ENCODE assay signal across 9 cellular contexts in the genomic region with DNA sequence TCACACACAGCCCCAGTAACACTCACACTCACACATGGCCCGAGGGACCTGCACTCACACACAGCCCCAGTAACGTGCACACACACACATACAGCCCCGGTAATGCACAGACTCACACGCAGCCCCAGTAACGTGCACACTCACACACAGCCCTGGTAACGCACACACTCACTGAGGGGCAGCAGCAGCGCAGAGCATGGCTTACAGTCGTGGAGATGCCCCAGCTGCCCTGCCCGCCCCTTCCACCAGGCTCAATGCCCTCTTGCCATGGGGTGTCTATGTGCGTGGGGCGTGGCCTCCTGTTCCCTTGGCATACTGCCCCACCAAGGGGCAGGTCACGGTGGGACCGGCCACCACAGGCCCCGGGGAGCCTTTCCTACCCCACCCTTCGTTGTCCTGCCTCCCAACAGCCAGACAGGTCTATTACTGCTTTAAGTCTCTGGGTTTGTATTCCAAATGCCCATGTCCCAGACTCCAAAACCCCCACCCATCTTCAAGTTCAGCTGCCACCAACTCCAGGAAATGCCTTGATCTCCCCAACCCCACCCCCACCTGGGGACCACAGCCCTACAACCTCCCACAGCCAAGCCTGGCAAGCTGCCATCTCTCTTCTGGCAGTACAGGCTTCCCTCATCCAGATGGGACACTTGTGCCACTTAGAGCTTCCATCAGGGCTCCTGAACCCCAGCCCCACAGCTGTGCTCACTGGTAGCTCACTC. TPM values are rescaled to one million over a fixed set of nuclear protein-coding genes. Genes with fewer than 3 reads are reported as not detected.
DNase-seq lines count a peak whose midpoint lies in the region; ATAC-seq and TF ChIP-seq lines count a peak whose summit lies in the region.
"Had no signal": no experiment of that assay in that cellular context is flagged by ENCODE, and none has a peak within 500 bp of the region (broad histone marks: within the 10 kb centered on the region; RNA-seq: fewer than 3 reads in every experiment).

No MANE protein-coding gene starts in this region.

- H3K27ac ChIP-seq in right lobe of liver (no peak overlapping the region), vagina (peak overlapping the region; percentile 16), tibial nerve (peak overlapping the region in 2 of 4 donors; percentile 32 to 61)

- no peaks in the 10 kb centered on the region for H3K36me3 Mint-ChIP-seq in activated naive CD4-positive, alpha-beta T cell treated with anti-CD3 and anti-CD28 coated beads, Interleukin-2, amount 50 U/mL, for 24 hours

- no peaks in the 10 kb centered on the region for H3K4me1 ChIP-seq in right lobe of liver
- peaks cover 64% of the 10 kb centered on the region for H3K4me1 ChIP-seq in vagina
- H3K4me1 ChIP-seq in tibial nerve, result peaks cover 0 to 75% (median 44%) of the 10 kb centered on the region in 4 donors

- H3K9me3 ChIP-seq in right lobe of liver (no peaks in the 10 kb centered on the region), vagina (no peaks in the 10 kb centered on the region), tibial nerve (no peaks in the 10 kb centered on the region)

- H3K4me1 Mint-ChIP-seq in activated naive CD4-positive, alpha-beta T cell treated with anti-CD3 and anti-CD28 coated beads, Interleukin-2, amount 50 U/mL, for 24 hours, result peaks cover 80% of the 10 kb centered on the region

- TF ChIP-seq EP300 in tibial nerve (IDR thresholded peaks at IDR 0.05), result no peak

- no peaks in the 10 kb centered on the region for H3K9me3 Mint-ChIP-seq in activated naive CD4-positive, alpha-beta T cell treated with anti-CD3 and anti-CD28 coated beads, Interleukin-2, amount 50 U/mL, for 24 hours

- no peaks in the 10 kb centered on the region for H3K27me3 Mint-ChIP-seq in activated naive CD4-positive, alpha-beta T cell treated with anti-CD3 and anti-CD28 coated beads, Interleukin-2, amount 50 U/mL, for 24 hours

- TF ChIP-seq CTCF in right lobe of liver (IDR thresholded peaks at IDR 0.05) (no peak), vagina (IDR thresholded peaks at IDR 0.05) (no peak), tibial nerve (IDR thresholded peaks at IDR 0.05) (no peak)

- TF ChIP-seq POLR2A in right lobe of liver (IDR thresholded peaks at IDR 0.05) (no peak), vagina (IDR thresholded peaks at IDR 0.05) (no peak), tibial nerve (IDR thresholded peaks at IDR 0.05) (no peak)

- no peak overlapping the region for H3K4me3 ChIP-seq in right lobe of liver
- peak overlapping the region in 1 of 2 donors; percentile 26 for H3K4me3 ChIP-seq in vagina
- H3K4me3 ChIP-seq in tibial nerve, result no peak overlapping the region

- H3K36me3 ChIP-seq in right lobe of liver (no peaks in the 10 kb centered on the region), vagina (no peaks in the 10 kb centered on the region), tibial nerve (no peaks in the 10 kb centered on the region)

- no peak for ATAC-seq in right lobe of liver
- no peak for ATAC-seq in HG03135 (IDR thresholded peaks at IDR 0.05; ENCODE audit: unreplicated experiment)
- no peak for ATAC-seq in HG03432 (IDR thresholded peaks at IDR 0.05; ENCODE audit: unreplicated experiment)

- DNase-seq in stimulated activated CD4-positive, alpha-beta T cell treated with anti-CD3 and anti-CD28 coated beads, Interleukin-15, amount 100 ng/mL, for 24 hours, result peak; percentile 27
- no peak for DNase-seq in stimulated activated CD4-positive, alpha-beta T cell treated with anti-CD3 and anti-CD28 coated beads, Interleukin-2, amount 100 ng/mL, for 48 hours
- DNase-seq in right lobe of liver (peak in 2 of 3 donors; percentile 49 to 54), vagina (ENCODE audit: extremely low spot score in 2 of 2) (peak in 1 of 2 donors; percentile 94), tibial nerve (ENCODE audit: low spot score in 2 of 2) (no peak)

- intact Hi-C loops in right lobe of liver (cut with DNase I) (no loop called here), vagina (cut with DNase I) (loop anchor here (10.0 kb wide), 1 partner anchor 229 kb away; no protein-coding TSS in a partner anchor)

- no peaks in the 10 kb centered on the region for H3K27me3 ChIP-seq in right lobe of liver
- no peaks in the 10 kb centered on the region for H3K27me3 ChIP-seq in vagina
- no peaks in the 10 kb centered on the region for H3K27me3 ChIP-seq in tibial nerve

- peak overlapping the region; percentile 20 for H3K27ac Mint-ChIP-seq in activated naive CD4-positive, alpha-beta T cell treated with anti-CD3 and anti-CD28 coated beads, Interleukin-2, amount 50 U/mL, for 24 hours

- WGBS in right lobe of liver (ENCODE audit: insufficient coverage, low coverage, low lambda C conversion rate, missing lambda C conversion rate), result 60% methylated on average over 13 of the region's 15 CpGs
- 21 to 22% methylated on average over 4 to 15 of the region's 15 CpGs for WGBS in tibial nerve, 2 donors

- peak overlapping the region; percentile 27 for H3K4me3 Mint-ChIP-seq in activated naive CD4-positive, alpha-beta T cell treated with anti-CD3 and anti-CD28 coated beads, Interleukin-2, amount 50 U/mL, for 24 hours

RNA-seq across cellular contexts. Expression of a gene that starts 2.6 kb away (rescaled TPM):
- total RNA-seq in right lobe of liver (1 to 10 TPM in 5 of 6 experiments, under 1 TPM in 1; 0.97 to 1.9 (median 1.2) TPM), vagina (22.1 TPM), tibial nerve (10 to 100 TPM; 17.4 to 30.4 (median 24.5) TPM)

RNA-seq across cellular contexts. Expression of a gene that starts 8.7 kb away (rescaled TPM):
- total RNA-seq in right lobe of liver (under 1 TPM in 4 of 6 experiments, not detected in 2; 0.09 to 0.54 (median 0.18) TPM), vagina (2.2 TPM), tibial nerve (1 to 10 TPM in 2 of 4 donors, under 1 TPM in 1, not detected in 1; 0.22 to 3.3 (median 1.2) TPM)
- total RNA-seq: Daoy had no signal

RNA-seq across cellular contexts. Expression of a gene that starts 47.5 kb away (rescaled TPM):
- 10 to 100 TPM; 20.0 to 62.1 (median 36.7) TPM for total RNA-seq in right lobe of liver
- total RNA-seq in vagina, result 19.4 TPM
- 10 to 100 TPM; 22.8 to 33.1 (median 29.1) TPM for total RNA-seq in tibial nerve

Comparison
In these comparisons a context has a peak if more than half of its experiments do, and no peak if none do; other contexts are left out.
1. DNase-seq: peak in stimulated activated CD4-positive, alpha-beta T cell treated with anti-CD3 and anti-CD28 coated beads, Interleukin-15, amount 100 ng/mL, for 24 hours (single experiment) and right lobe of liver (2 of 3); none in stimulated activated CD4-positive, alpha-beta T cell treated with anti-CD3 and anti-CD28 coated beads, Interleukin-2, amount 100 ng/mL, for 48 hours (0 of 2) and tibial nerve (0 of 2).